9 cellular contexts compared by ENCODE assay signal in genomic region chr19:6800991-6801396, GRCh38. TPM values are rescaled to one million over a fixed set of nuclear protein-coding genes. Genes with fewer than 3 reads are reported as not detected.
DNase-seq lines count a peak whose midpoint lies in the region; ATAC-seq and TF ChIP-seq lines count a peak whose summit lies in the region.
"Had no signal": no experiment of that assay in that cellular context is flagged by ENCODE, and none has a peak within 500 bp of the region (broad histone marks: within the 10 kb centered on the region; RNA-seq: fewer than 3 reads in every experiment).

No MANE protein-coding gene starts in this region.

- H3K79me2 ChIP-seq in osteoblast (ENCODE audit: insufficient read depth, low read length) = no peaks in the 10 kb centered on the region

- H2AFZ ChIP-seq in osteoblast (ENCODE audit: low read length) = peak overlapping the region; percentile 80

- no peak for TF ChIP-seq POLR2A in NB4 (IDR thresholded peaks at IDR 0.05; ENCODE audit: extremely low read depth, insufficient read length)

- H3K4me1 ChIP-seq in osteoblast (ENCODE audit: insufficient read depth, low read length) = peaks cover 11% of the 10 kb centered on the region

- peaks cover 7% of the 10 kb centered on the region for H3K27me3 ChIP-seq in osteoblast (ENCODE audit: insufficient read depth, low read length)

- TF ChIP-seq CTCF in NB4 (IDR thresholded peaks at IDR 0.05; ENCODE audit: low read depth, low read length) (no peak), osteoblast (IDR thresholded peaks at IDR 0.05; ENCODE audit: extremely low read depth, low read depth, low read length) (no peak)

- DNase-seq in NB4 (ENCODE audit: low read depth) (no peak), osteoblast (ENCODE audit: insufficient read length, low spot score, missing footprints) (peak; percentile 92)
- peak; percentile 17 for DNase-seq in central memory CD4-positive, alpha-beta T cell
- no peak for DNase-seq in stimulated activated naive CD4-positive, alpha-beta T cell (lab: John Stamatoyannopoulos, UW)
- DNase-seq: NCI-H2107 had no signal

- H3K4me3 ChIP-seq in GM08714 (ENCODE audit: low read length) (peak overlapping the region; percentile 37; the same call in 1 of the 2 replicates), NB4 (ENCODE audit: low read depth, low read length) (peak overlapping the region; percentile 59), osteoblast (ENCODE audit: insufficient read depth, low read length) (peak overlapping the region; percentile 31)

- H3K36me3 ChIP-seq in osteoblast (ENCODE audit: insufficient read depth, low read length) = no peaks in the 10 kb centered on the region

- peak overlapping the region; percentile 60 for H3K4me2 ChIP-seq in osteoblast (ENCODE audit: insufficient read depth, low read length)

- H3K9me3 ChIP-seq in osteoblast (ENCODE audit: low read depth, low read length) = no peaks in the 10 kb centered on the region

- H4K20me1 ChIP-seq in osteoblast (ENCODE audit: insufficient read depth, low read length) = no peaks in the 10 kb centered on the region

- no peak overlapping the region for H3K27ac ChIP-seq in osteoblast (ENCODE audit: low read depth, low read length)

- ATAC-seq in HG03469 (IDR thresholded peaks at IDR 0.05; ENCODE audit: unreplicated experiment) (no peak), HG03159 (IDR thresholded peaks at IDR 0.05; ENCODE audit: unreplicated experiment) (no peak), HG03139 (IDR thresholded peaks at IDR 0.05; ENCODE audit: unreplicated experiment) (no peak)

RNA-seq across cellular contexts. Expression of gene VAV1, which starts 28.5 kb away (rescaled TPM):
- 0.36 TPM in 1 of 2 replicates, not detected in the other for total RNA-seq in osteoblast

RNA-seq across cellular contexts. Expression of gene SH2D3A, which starts 33.8 kb away (rescaled TPM):
- not detected in 2 replicates for total RNA-seq in osteoblast

Comparison
In these comparisons a context has a peak if more than half of its experiments do, and no peak if none do; other contexts are left out.
1. DNase-seq: peak in central memory CD4-positive, alpha-beta T cell (single experiment) and osteoblast (single experiment); none in NB4 (single experiment) and stimulated activated naive CD4-positive, alpha-beta T cell (0 of 6).
2. Peak in every context shown above with its lines, with median percentiles within 50 percentile points of each other: H3K4me3 ChIP-seq.